ENCODE assay signal across 22 cellular contexts in the genomic region with DNA sequence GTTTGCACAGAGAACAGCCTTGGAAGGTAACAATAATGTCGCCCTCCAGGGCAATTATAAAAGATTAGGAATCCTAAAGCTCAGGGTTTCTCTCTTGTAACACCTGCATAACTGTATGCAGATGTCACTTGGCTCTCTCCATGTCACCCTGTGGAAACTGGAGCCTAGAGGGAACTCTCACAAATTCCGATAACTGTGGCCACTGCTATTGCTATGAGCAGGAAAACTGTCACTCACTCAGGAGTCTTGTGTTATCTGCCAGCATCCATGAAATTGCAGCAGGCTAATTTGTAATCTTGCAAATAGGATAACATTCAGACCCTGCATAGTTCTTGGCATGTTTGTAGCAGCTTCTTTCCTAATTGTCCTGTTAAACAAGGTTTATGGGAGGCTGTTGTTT.
"Had no signal": no experiment of that assay in that cellular context is flagged by ENCODE, and none has a peak within 500 bp of the region (broad histone marks: within the 10 kb centered on the region; RNA-seq: fewer than 3 reads in every experiment).

No MANE protein-coding gene starts in this region.

- H3K27ac ChIP-seq: colonic mucosa, esophagus muscularis mucosa, gastrocnemius medialis, sigmoid colon, thoracic aorta, upper lobe of left lung had no signal

- H3K9me3 ChIP-seq: colonic mucosa, gastrocnemius medialis, sigmoid colon, thoracic aorta had no signal

- H3K36me3 Mint-ChIP-seq: activated naive CD8-positive, alpha-beta T cell treated with anti-CD3 and anti-CD28 coated beads, Interleukin-2, amount 10 ng/mL, durations not matched to agents 7 days and 5 days; natural killer cell treated with Interleukin-12 subunit alpha and Interleukin-12 subunit beta and Interleukin-15 and Interleukin-18, amount 100 ng/mL, for 72 hours had no signal

- H3K36me3 ChIP-seq: colonic mucosa, esophagus muscularis mucosa, gastrocnemius medialis, sigmoid colon, thoracic aorta, upper lobe of left lung had no signal

- H3K27ac Mint-ChIP-seq: activated CD4-positive, alpha-beta memory T cell treated with anti-CD3 and anti-CD28 coated beads, Interleukin-2, amount 10 ng/mL, durations not matched to agents 7 days and 5 days; activated naive CD4-positive, alpha-beta T cell treated with anti-CD3 and anti-CD28 coated beads for 36 hours; activated naive CD8-positive, alpha-beta T cell treated with anti-CD3 and anti-CD28 coated beads, Interleukin-2, amount 10 ng/mL, durations not matched to agents 7 days and 5 days; activated T-cell treated with anti-CD3 and anti-CD28 coated beads, Interleukin-2, amount 50 U/mL, for 72 hours; natural killer cell treated with Interleukin-12 subunit alpha and Interleukin-12 subunit beta and Interleukin-15 and Interleukin-18, amount 100 ng/mL, for 72 hours; T-helper 17 cell had no signal

- H3K4me1 ChIP-seq: colonic mucosa, esophagus muscularis mucosa, gastrocnemius medialis, sigmoid colon, upper lobe of left lung had no signal

- H3K4me3 Mint-ChIP-seq: activated CD4-positive, alpha-beta memory T cell treated with anti-CD3 and anti-CD28 coated beads, Interleukin-2, amount 10 ng/mL, durations not matched to agents 7 days and 5 days; activated naive CD4-positive, alpha-beta T cell treated with anti-CD3 and anti-CD28 coated beads for 36 hours; activated naive CD8-positive, alpha-beta T cell treated with anti-CD3 and anti-CD28 coated beads, Interleukin-2, amount 10 ng/mL, durations not matched to agents 7 days and 5 days; activated T-cell treated with anti-CD3 and anti-CD28 coated beads, Interleukin-2, amount 50 U/mL, for 72 hours; natural killer cell treated with Interleukin-12 subunit alpha and Interleukin-12 subunit beta and Interleukin-15 and Interleukin-18, amount 100 ng/mL, for 72 hours; T-helper 17 cell had no signal

- H3K9me3 Mint-ChIP-seq: natural killer cell treated with Interleukin-12 subunit alpha and Interleukin-12 subunit beta and Interleukin-15 and Interleukin-18, amount 100 ng/mL, for 72 hours had no signal

- H3K4me3 ChIP-seq: colonic mucosa, dorsolateral prefrontal cortex, esophagus muscularis mucosa, gastrocnemius medialis, sigmoid colon, thoracic aorta, upper lobe of left lung had no signal

- H3K27me3 ChIP-seq: colonic mucosa, dorsolateral prefrontal cortex, esophagus muscularis mucosa, sigmoid colon, upper lobe of left lung had no signal

- H3K4me1 Mint-ChIP-seq: activated CD4-positive, alpha-beta memory T cell treated with anti-CD3 and anti-CD28 coated beads, Interleukin-2, amount 10 ng/mL, durations not matched to agents 7 days and 5 days; activated naive CD8-positive, alpha-beta T cell treated with anti-CD3 and anti-CD28 coated beads, Interleukin-2, amount 10 ng/mL, durations not matched to agents 7 days and 5 days; T-helper 17 cell had no signal

- FAIRE-seq: bronchial epithelial cell had no signal

- DNase-seq: activated CD4-positive, alpha-beta memory T cell treated with anti-CD3 and anti-CD28 coated beads, Interleukin-2, amount 10 ng/mL, durations not matched to agents 7 days and 5 days; activated CD4-positive, alpha-beta T cell treated with anti-CD3 and anti-CD28 coated beads for 48 hours; activated effector memory CD4-positive, alpha-beta T cell treated with Interleukin-2 at 50 U/mL for 16 hours; activated naive CD4-positive, alpha-beta T cell treated with anti-CD3 and anti-CD28 coated beads for 36 hours; activated naive CD8-positive, alpha-beta T cell treated with anti-CD3 and anti-CD28 coated beads, Interleukin-2, amount 10 ng/mL, durations not matched to agents 7 days and 5 days; activated T-cell treated with anti-CD3 and anti-CD28 coated beads, Interleukin-2, amount 50 U/mL, for 72 hours; amygdala; colonic mucosa; dorsolateral prefrontal cortex; gastrocnemius medialis; hypothalamus; left ventricle myocardium superior; occipital lobe; sigmoid colon; stimulated activated CD4-positive, alpha-beta T cell treated with anti-CD3 and anti-CD28 coated beads, Interleukin-4, amount 100 ng/mL, for 1 hour; stimulated activated naive CD4-positive, alpha-beta T cell treated with Interleukin-2 at 50 U/mL for 16 hours; T-helper 17 cell; upper lobe of left lung had no signal
